ENCODE assay signal across 1 cellular context in the genomic region with DNA sequence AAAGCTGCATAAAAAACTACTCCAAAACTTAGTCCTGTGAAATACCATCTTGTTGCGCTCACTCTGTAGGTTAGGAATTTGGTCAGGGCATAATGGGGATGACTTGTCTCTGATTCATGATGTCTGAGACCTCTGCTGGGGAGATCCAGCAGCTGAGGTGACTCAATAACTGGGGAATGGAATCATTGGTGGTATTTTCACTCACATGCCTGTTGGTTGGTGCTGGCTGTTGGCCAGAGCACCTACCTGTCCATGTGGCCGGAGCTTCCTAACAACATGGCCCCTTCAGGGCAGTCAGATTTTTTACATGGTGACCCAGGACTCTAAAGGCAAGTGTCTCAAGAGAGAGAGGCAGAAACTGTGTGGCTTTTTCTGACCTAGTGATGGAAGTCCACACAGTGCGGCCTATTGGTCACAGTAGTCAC.
TF ChIP-seq lines count a peak whose summit lies in the region.

No MANE protein-coding gene starts in this region.

TF ChIP-seq in SK-N-SH, 30 proteins besides CTCF, POLR2A, EP300 and RAD21 (continued from another document):
- TF ChIP-seq SIN3A (IDR thresholded peaks at IDR 0.05; ENCODE audit: borderline replicate concordance, low read depth, low read length), result peak; percentile 33; the same call in 1 of the 2 replicates
- TF ChIP-seq TCF12 (IDR thresholded peaks at IDR 0.05), result peak; percentile 90
- peak; percentile 67; the same call in 1 of the 2 replicates for TF ChIP-seq YY1 (IDR thresholded peaks at IDR 0.05; ENCODE audit: low read depth)
- TF ChIP-seq NFIC (IDR thresholded peaks at IDR 0.05; ENCODE audit: borderline replicate concordance), result peak; percentile 90
- TF ChIP-seq, protein P1, sequence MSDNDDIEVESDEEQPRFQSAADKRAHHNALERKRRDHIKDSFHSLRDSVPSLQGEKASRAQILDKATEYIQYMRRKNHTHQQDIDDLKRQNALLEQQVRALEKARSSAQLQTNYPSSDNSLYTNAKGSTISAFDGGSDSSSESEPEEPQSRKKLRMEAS (IDR thresholded peaks at IDR 0.05; ENCODE audit: low read depth), result peak; percentile 76; the same call in 1 of the 2 replicates
- TF ChIP-seq FOSL2 (IDR thresholded peaks at IDR 0.05; ENCODE audit: borderline replicate concordance, low read depth), result peak; percentile 99
- peak; percentile 39; the same call in 1 of the 2 replicates for TF ChIP-seq FOXM1 (IDR thresholded peaks at IDR 0.05; ENCODE audit: low read depth)
- TF ChIP-seq USF2 (IDR thresholded peaks at IDR 0.05; ENCODE audit: borderline replicate concordance, low read depth, low read length), result no peak
- peak; percentile 79; the same call in 1 of the 2 replicates for TF ChIP-seq RXRA (IDR thresholded peaks at IDR 0.05; ENCODE audit: borderline replicate concordance, low read depth)
- TF ChIP-seq TEAD4 (IDR thresholded peaks at IDR 0.05; ENCODE audit: borderline replicate concordance, insufficient read depth), result peak; percentile 88
- peak; percentile 81 for TF ChIP-seq PBX3 (IDR thresholded peaks at IDR 0.05)
- peak; percentile 95 for TF ChIP-seq JUND (IDR thresholded peaks at IDR 0.05)
- TF ChIP-seq, protein P2, sequence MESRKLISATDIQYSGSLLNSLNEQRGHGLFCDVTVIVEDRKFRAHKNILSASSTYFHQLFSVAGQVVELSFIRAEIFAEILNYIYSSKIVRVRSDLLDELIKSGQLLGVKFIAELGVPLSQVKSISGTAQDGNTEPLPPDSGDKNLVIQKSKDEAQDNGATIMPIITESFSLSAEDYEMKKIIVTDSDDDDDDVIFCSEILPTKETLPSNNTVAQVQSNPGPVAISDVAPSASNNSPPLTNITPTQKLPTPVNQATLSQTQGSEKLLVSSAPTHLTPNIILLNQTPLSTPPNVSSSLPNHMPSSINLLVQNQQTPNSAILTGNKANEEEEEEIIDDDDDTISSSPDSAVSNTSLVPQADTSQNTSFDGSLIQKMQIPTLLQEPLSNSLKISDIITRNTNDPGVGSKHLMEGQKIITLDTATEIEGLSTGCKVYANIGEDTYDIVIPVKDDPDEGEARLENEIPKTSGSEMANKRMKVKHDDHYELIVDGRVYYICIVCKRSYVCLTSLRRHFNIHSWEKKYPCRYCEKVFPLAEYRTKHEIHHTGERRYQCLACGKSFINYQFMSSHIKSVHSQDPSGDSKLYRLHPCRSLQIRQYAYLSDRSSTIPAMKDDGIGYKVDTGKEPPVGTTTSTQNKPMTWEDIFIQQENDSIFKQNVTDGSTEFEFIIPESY (IDR thresholded peaks at IDR 0.05; ENCODE audit: borderline replicate concordance, low read depth), result 0 out of 2 replicates have a peak, but pooled peaks have one; percentile 25
- TF ChIP-seq, protein P3, sequence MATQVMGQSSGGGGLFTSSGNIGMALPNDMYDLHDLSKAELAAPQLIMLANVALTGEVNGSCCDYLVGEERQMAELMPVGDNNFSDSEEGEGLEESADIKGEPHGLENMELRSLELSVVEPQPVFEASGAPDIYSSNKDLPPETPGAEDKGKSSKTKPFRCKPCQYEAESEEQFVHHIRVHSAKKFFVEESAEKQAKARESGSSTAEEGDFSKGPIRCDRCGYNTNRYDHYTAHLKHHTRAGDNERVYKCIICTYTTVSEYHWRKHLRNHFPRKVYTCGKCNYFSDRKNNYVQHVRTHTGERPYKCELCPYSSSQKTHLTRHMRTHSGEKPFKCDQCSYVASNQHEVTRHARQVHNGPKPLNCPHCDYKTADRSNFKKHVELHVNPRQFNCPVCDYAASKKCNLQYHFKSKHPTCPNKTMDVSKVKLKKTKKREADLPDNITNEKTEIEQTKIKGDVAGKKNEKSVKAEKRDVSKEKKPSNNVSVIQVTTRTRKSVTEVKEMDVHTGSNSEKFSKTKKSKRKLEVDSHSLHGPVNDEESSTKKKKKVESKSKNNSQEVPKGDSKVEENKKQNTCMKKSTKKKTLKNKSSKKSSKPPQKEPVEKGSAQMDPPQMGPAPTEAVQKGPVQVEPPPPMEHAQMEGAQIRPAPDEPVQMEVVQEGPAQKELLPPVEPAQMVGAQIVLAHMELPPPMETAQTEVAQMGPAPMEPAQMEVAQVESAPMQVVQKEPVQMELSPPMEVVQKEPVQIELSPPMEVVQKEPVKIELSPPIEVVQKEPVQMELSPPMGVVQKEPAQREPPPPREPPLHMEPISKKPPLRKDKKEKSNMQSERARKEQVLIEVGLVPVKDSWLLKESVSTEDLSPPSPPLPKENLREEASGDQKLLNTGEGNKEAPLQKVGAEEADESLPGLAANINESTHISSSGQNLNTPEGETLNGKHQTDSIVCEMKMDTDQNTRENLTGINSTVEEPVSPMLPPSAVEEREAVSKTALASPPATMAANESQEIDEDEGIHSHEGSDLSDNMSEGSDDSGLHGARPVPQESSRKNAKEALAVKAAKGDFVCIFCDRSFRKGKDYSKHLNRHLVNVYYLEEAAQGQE (IDR thresholded peaks at IDR 0.05; ENCODE audit: low read depth, low read length), result no peak
TF ChIP-seq in SK-N-SH: peak in this region for 14.
